Comparison of ENCODE assay signal across 16 cellular contexts in genomic region chr4:11635336-11635735, GRCh38.
DNase-seq lines count a peak whose midpoint lies in the region; ATAC-seq and TF ChIP-seq lines count a peak whose summit lies in the region.
"Had no signal": no experiment of that assay in that cellular context is flagged by ENCODE, and none has a peak within 500 bp of the region (broad histone marks: within the 10 kb centered on the region; RNA-seq: fewer than 3 reads in every experiment).

No MANE protein-coding gene starts in this region.

- H3K4me1 ChIP-seq in RWPE2 (ENCODE audit: insufficient read depth, poor library complexity, severe bottlenecking) (peaks cover 47% of the 10 kb centered on the region), fibroblast of lung (ENCODE audit: control insufficient read depth, extremely low read depth, insufficient read depth, low read length) (no peaks in the 10 kb centered on the region)
- H3K4me1 ChIP-seq: gastrocnemius medialis, tibial artery had no signal

- TF ChIP-seq CTCF in RWPE2 (IDR thresholded peaks at IDR 0.05; ENCODE audit: poor library complexity, severe bottlenecking), result no peak
- no peak for TF ChIP-seq CTCF in fibroblast of lung (conservative IDR thresholded peaks at IDR 0.05 in 1 of 2, IDR thresholded peaks at IDR 0.05 in 1 of 2; ENCODE audit: low read depth in 1 of 2, low read length in 2 of 2)
- no peak for TF ChIP-seq CTCF in retinal pigment epithelial cell (conservative IDR thresholded peaks at IDR 0.05; ENCODE audit: low read depth, low read length)

- no peak overlapping the region for H2AFZ ChIP-seq in fibroblast of lung (ENCODE audit: low read length)

- H3K4me3 ChIP-seq in RWPE2 (ENCODE audit: severe bottlenecking), result no peak overlapping the region
- no peak overlapping the region for H3K4me3 ChIP-seq in fibroblast of lung (replicated peaks in 1 of 4; ENCODE audit: control extremely low read depth in 1 of 4, insufficient read depth in 1 of 4, low read depth in 3 of 4, low read length in 4 of 4)
- H3K4me3 ChIP-seq in retinal pigment epithelial cell (ENCODE audit: low read length), result no peak overlapping the region
- H3K4me3 ChIP-seq: gastrocnemius medialis, tibial artery had no signal

- ATAC-seq in RWPE2 (ENCODE audit: low read depth), result peak; percentile 64
- ATAC-seq: gastrocnemius medialis, left ventricle myocardium superior, T-helper 17 cell had no signal

- H3K9me3 ChIP-seq in RWPE2 (ENCODE audit: severe bottlenecking) (no peaks in the 10 kb centered on the region), fibroblast of lung (ENCODE audit: control insufficient read depth, insufficient read depth, low read depth, low read length) (no peaks in the 10 kb centered on the region)
- H3K9me3 ChIP-seq: gastrocnemius medialis, tibial artery had no signal

- no peaks in the 10 kb centered on the region for H3K27me3 ChIP-seq in RWPE2 (ENCODE audit: insufficient read depth, poor library complexity, severe bottlenecking)
- H3K27me3 ChIP-seq in fibroblast of lung (ENCODE audit: control insufficient read depth, insufficient read depth, low read length), result no peaks in the 10 kb centered on the region
- H3K27me3 ChIP-seq: gastrocnemius medialis, tibial artery had no signal

- peak overlapping the region; percentile 87 for H3K27ac ChIP-seq in RWPE2 (ENCODE audit: poor library complexity, severe bottlenecking)
- no peak overlapping the region for H3K27ac ChIP-seq in fibroblast of lung (ENCODE audit: insufficient read depth, low read length)
- H3K27ac ChIP-seq: gastrocnemius medialis, tibial artery had no signal

- H3K9ac ChIP-seq in fibroblast of lung (ENCODE audit: insufficient read depth, low read length), result no peak overlapping the region

- no peak overlapping the region for H3K4me2 ChIP-seq in fibroblast of lung (ENCODE audit: extremely low read depth, insufficient read depth, low read length)

- H3K79me2 ChIP-seq in fibroblast of lung (ENCODE audit: control insufficient read depth, insufficient read depth, low read length), result no peaks in the 10 kb centered on the region

- H4K20me1 ChIP-seq in fibroblast of lung (ENCODE audit: control insufficient read depth, extremely low read depth, insufficient read depth, low read length), result no peaks in the 10 kb centered on the region

- H3K36me3 ChIP-seq in RWPE2 (ENCODE audit: low read depth) (no peaks in the 10 kb centered on the region), fibroblast of lung (ENCODE audit: control insufficient read depth, insufficient read depth, low read length) (no peaks in the 10 kb centered on the region)
- H3K36me3 ChIP-seq: gastrocnemius medialis, tibial artery had no signal

- DNase-seq in HT-29 (ENCODE audit: low spot score) (peak; percentile 52), RWPE2 (ENCODE audit: low spot score) (no peak), fibroblast of lung (ENCODE audit: low read depth in 2 of 2) (peak; percentile 41 to 93), retinal pigment epithelial cell (ENCODE audit: low read depth) (peak; percentile 91), NCI-H1694 treated with DMSO at 0.1 percent for 48 hours (lab: John Stamatoyannopoulos, UW) (no peak), HUDEP-2 (lab: John Stamatoyannopoulos, UW; ENCODE audit: unreplicated experiment in 76 of 76) (no peak), NCI-H146 (lab: John Stamatoyannopoulos, UW) (no peak), globus pallidus (ENCODE audit: low spot score) (no peak)
- DNase-seq: activated CD4-positive, alpha-beta T cell treated with anti-CD3 and anti-CD28 coated beads, Interleukin-2, amount 50 U/mL, for 1 hour; COR-L47; gastrocnemius medialis; left ventricle myocardium superior; NCI-H1105; stimulated activated CD4-positive, alpha-beta T cell treated with anti-CD3 and anti-CD28 coated beads, Interleukin-12 subunit alpha, Interleukin-12 subunit beta, amount 100 ng/mL, for 4 hours; T-helper 17 cell; tibial artery had no signal

Comparison
In these comparisons a context has a peak if more than half of its experiments do, and no peak if none do; other contexts are left out.
1. DNase-seq: peak in HT-29 (single experiment), fibroblast of lung (2 of 2) and retinal pigment epithelial cell (single experiment); none in RWPE2 (single experiment), NCI-H1694 treated with DMSO at 0.1 percent for 48 hours (single experiment), HUDEP-2 (0 of 76), NCI-H146 (single experiment) and globus pallidus (single experiment).